ENCODE assay signal across 33 cellular contexts in genomic region chr2:26010943-26011342, GRCh38. TPM values are rescaled to one million over a fixed set of nuclear protein-coding genes. Genes with fewer than 3 reads are reported as not detected.
A peak's percentile ranks its signal among the peaks of the same experiment; 100 is the strongest.
DNase-seq lines count a peak whose midpoint lies in the region; ATAC-seq and TF ChIP-seq lines count a peak whose summit lies in the region.
"Had no signal": no experiment of that assay in that cellular context is flagged by ENCODE, and none has a peak within 500 bp of the region (broad histone marks: within the 10 kb centered on the region; RNA-seq: fewer than 3 reads in every experiment).

No MANE protein-coding gene starts in this region.

- H3K36me3 Mint-ChIP-seq in GM23338 (ENCODE audit: low read depth) = no peaks in the 10 kb centered on the region
- no peaks in the 10 kb centered on the region for H3K36me3 Mint-ChIP-seq in neural progenitor cell
- H3K36me3 Mint-ChIP-seq: activated naive CD4-positive, alpha-beta T cell treated with anti-CD3 and anti-CD28 coated beads, Interleukin-2, amount 10 ng/mL, durations not matched to agents 7 days and 5 days; natural killer cell treated with Interleukin-12 subunit alpha and Interleukin-12 subunit beta and Interleukin-15 and Interleukin-18, amount 100 ng/mL, for 72 hours had no signal

- H3K27ac Mint-ChIP-seq in GM23338 (no peak overlapping the region), neural progenitor cell (no peak overlapping the region)
- H3K27ac Mint-ChIP-seq: activated CD4-positive, alpha-beta T cell treated with anti-CD3 and anti-CD28 coated beads for 36 hours; activated CD8-positive, alpha-beta T cell treated with anti-CD3 and anti-CD28 coated beads for 36 hours; activated naive CD4-positive, alpha-beta T cell treated with anti-CD3 and anti-CD28 coated beads, Interleukin-2, amount 10 ng/mL, durations not matched to agents 7 days and 5 days; B cell; CD8-positive, alpha-beta memory T cell; natural killer cell treated with Interleukin-12 subunit alpha and Interleukin-12 subunit beta and Interleukin-15 and Interleukin-18, amount 100 ng/mL, for 72 hours had no signal

- ATAC-seq in GM23338 = no peak
- ATAC-seq in RWPE2 (ENCODE audit: low read depth) = no peak
- ATAC-seq: activated CD4-positive, alpha-beta T cell treated with anti-CD3 and anti-CD28 coated beads for 36 hours; activated CD8-positive, alpha-beta T cell treated with anti-CD3 and anti-CD28 coated beads for 36 hours; gastroesophageal sphincter; left cardiac atrium; mucosa of descending colon; natural killer cell treated with Interleukin-12 subunit alpha and Interleukin-12 subunit beta and Interleukin-15 and Interleukin-18, amount 100 ng/mL, for 72 hours had no signal

- peaks cover 2% of the 10 kb centered on the region for H3K27me3 Mint-ChIP-seq in GM23338 (ENCODE audit: insufficient read depth, low read depth, poor library complexity)
- H3K27me3 Mint-ChIP-seq in neural progenitor cell (ENCODE audit: insufficient read depth, low read depth) = peaks cover 4% of the 10 kb centered on the region
- H3K27me3 Mint-ChIP-seq: activated CD4-positive, alpha-beta T cell treated with anti-CD3 and anti-CD28 coated beads for 36 hours; activated CD8-positive, alpha-beta T cell treated with anti-CD3 and anti-CD28 coated beads for 36 hours; B cell; natural killer cell treated with Interleukin-12 subunit alpha and Interleukin-12 subunit beta and Interleukin-15 and Interleukin-18, amount 100 ng/mL, for 72 hours had no signal

- H3F3A ChIP-seq in GM23338 (replicated peaks; ENCODE audit: low read depth) = no peaks in the 10 kb centered on the region; the same call in 1 of the 2 replicates
- peaks cover 24% of the 10 kb centered on the region for H3F3A ChIP-seq in neural progenitor cell (ENCODE audit: low read depth)

- H3K27me3 ChIP-seq in GM23338 (ENCODE audit: insufficient read depth) (no peaks in the 10 kb centered on the region), RWPE2 (ENCODE audit: insufficient read depth, poor library complexity, severe bottlenecking) (no peaks in the 10 kb centered on the region), neural progenitor cell (no peaks in the 10 kb centered on the region)
- H3K27me3 ChIP-seq: body of pancreas, gastroesophageal sphincter, SJCRH30 had no signal

- DNase-seq in GM23338 (ENCODE audit: low spot score) (no peak), RWPE2 (ENCODE audit: low spot score) (no peak), neural progenitor cell (ENCODE audit: low spot score) (no peak), T-helper 9 cell (no peak), AG08395 (ENCODE audit: low spot score) (no peak), NCI-H1436 (lab: John Stamatoyannopoulos, UW) (no peak), erythroblast (lab: John Stamatoyannopoulos, UW) (no peak)
- DNase-seq: activated CD4-positive, alpha-beta T cell treated with anti-CD3 and anti-CD28 coated beads for 36 hours; activated CD8-positive, alpha-beta memory T cell treated with anti-CD3 and anti-CD28 coated beads, Interleukin-2, amount 50 U/mL, for 48 hours; activated CD8-positive, alpha-beta T cell treated with anti-CD3 and anti-CD28 coated beads for 36 hours; activated naive CD4-positive, alpha-beta T cell treated with anti-CD3 and anti-CD28 coated beads, Interleukin-2, amount 10 ng/mL, durations not matched to agents 7 days and 5 days; CD8-positive, alpha-beta memory T cell; dermis blood vessel endothelial cell; DMS153; GM23248; hippocampal formation; left cardiac atrium; mammary epithelial cell; mucosa of descending colon; MV-4-11; NCI-H1436 treated with DMSO at 0.1 percent for 48 hours; NCI-H2081 treated with DMSO at 0.1 percent for 48 hours; NCI-H2227 treated with DMSO at 0.1 percent for 48 hours; NCI-H526; SJCRH30; small intestine; stimulated activated naive CD4-positive, alpha-beta T cell; SW 1271 had no signal

- H3K9me2 ChIP-seq in GM23338 (ENCODE audit: insufficient read depth) = 0 out of 2 replicates have a peak, but pooled peaks cover 2% of the 10 kb centered on the region

- peaks cover 4% of the 10 kb centered on the region; the same call in 2 of the 3 replicates for H3K9me3 Mint-ChIP-seq in GM23338
- H3K9me3 Mint-ChIP-seq in neural progenitor cell = peaks cover 4% of the 10 kb centered on the region
- H3K9me3 Mint-ChIP-seq: activated CD8-positive, alpha-beta T cell treated with anti-CD3 and anti-CD28 coated beads for 36 hours; natural killer cell treated with Interleukin-12 subunit alpha and Interleukin-12 subunit beta and Interleukin-15 and Interleukin-18, amount 100 ng/mL, for 72 hours had no signal

- H3K4me1 ChIP-seq in GM23338 (ENCODE audit: insufficient read depth) = peaks cover 9% of the 10 kb centered on the region
- peaks cover 41% of the 10 kb centered on the region for H3K4me1 ChIP-seq in RWPE2 (ENCODE audit: insufficient read depth, poor library complexity, severe bottlenecking)
- peaks cover 20% of the 10 kb centered on the region for H3K4me1 ChIP-seq in neural progenitor cell
- H3K4me1 ChIP-seq: gastroesophageal sphincter had no signal

- no peak overlapping the region for H3K4me3 Mint-ChIP-seq in GM23338
- no peak overlapping the region for H3K4me3 Mint-ChIP-seq in neural progenitor cell
- H3K4me3 Mint-ChIP-seq: activated CD4-positive, alpha-beta T cell treated with anti-CD3 and anti-CD28 coated beads for 36 hours; activated CD8-positive, alpha-beta T cell treated with anti-CD3 and anti-CD28 coated beads for 36 hours; activated naive CD4-positive, alpha-beta T cell treated with anti-CD3 and anti-CD28 coated beads, Interleukin-2, amount 10 ng/mL, durations not matched to agents 7 days and 5 days; B cell; CD8-positive, alpha-beta memory T cell; natural killer cell treated with Interleukin-12 subunit alpha and Interleukin-12 subunit beta and Interleukin-15 and Interleukin-18, amount 100 ng/mL, for 72 hours had no signal

- H3K27ac ChIP-seq in 22Rv1 (peak overlapping the region; percentile 96), GM23338 (ENCODE audit: low read depth) (no peak overlapping the region), RWPE2 (ENCODE audit: poor library complexity, severe bottlenecking) (peak overlapping the region; percentile 92), neural progenitor cell (no peak overlapping the region)
- H3K27ac ChIP-seq: gastroesophageal sphincter, GM23248, SJCRH30 had no signal

- H3K4me2 ChIP-seq in GM23338 (no peak overlapping the region), neural progenitor cell (peak overlapping the region; percentile 65)

- H3K9ac ChIP-seq in neural progenitor cell = no peak overlapping the region
- H3K9ac ChIP-seq: GM23248 had no signal

- H3K36me3 ChIP-seq in GM23338 (ENCODE audit: insufficient read depth) (no peaks in the 10 kb centered on the region), RWPE2 (ENCODE audit: low read depth) (no peaks in the 10 kb centered on the region), neural progenitor cell (no peaks in the 10 kb centered on the region)
- H3K36me3 ChIP-seq: gastroesophageal sphincter, SJCRH30 had no signal

- no peak overlapping the region for H3K4me3 ChIP-seq in GM23338
- H3K4me3 ChIP-seq in RWPE2 (ENCODE audit: severe bottlenecking) = no peak overlapping the region
- no peak overlapping the region for H3K4me3 ChIP-seq in neural progenitor cell
- H3K4me3 ChIP-seq: body of pancreas, gastroesophageal sphincter, GM23248, mucosa of descending colon, SJCRH30 had no signal

- H3K79me2 ChIP-seq in GM23338 (replicated peaks; ENCODE audit: insufficient read depth) = no peaks in the 10 kb centered on the region
- no peaks in the 10 kb centered on the region for H3K79me2 ChIP-seq in neural progenitor cell (ENCODE audit: low read depth)

- H4K20me1 ChIP-seq in GM23338 (replicated peaks; ENCODE audit: insufficient read depth) = no peaks in the 10 kb centered on the region
- peaks cover 7% of the 10 kb centered on the region for H4K20me1 ChIP-seq in neural progenitor cell (ENCODE audit: low read depth)

- TF ChIP-seq CTCF in 22Rv1 (IDR thresholded peaks at IDR 0.05) = no peak
- peak in 1 of 2 experiments; percentile 21; a peak in 1 of 4 replicates for TF ChIP-seq CTCF in GM23338 (conservative IDR thresholded peaks at IDR 0.05; ENCODE audit: low read depth in 2 of 2)
- TF ChIP-seq CTCF in RWPE2 (IDR thresholded peaks at IDR 0.05; ENCODE audit: poor library complexity, severe bottlenecking) = no peak
- TF ChIP-seq CTCF in neural progenitor cell (IDR thresholded peaks at IDR 0.05) = no peak

- H3K4me1 Mint-ChIP-seq in GM23338 (peaks cover 12% of the 10 kb centered on the region), neural progenitor cell (peaks cover 21% of the 10 kb centered on the region)
- H3K4me1 Mint-ChIP-seq: activated CD4-positive, alpha-beta T cell treated with anti-CD3 and anti-CD28 coated beads for 36 hours; B cell; CD8-positive, alpha-beta memory T cell had no signal

- TF ChIP-seq POLR2A in erythroblast (IDR thresholded peaks at IDR 0.05; ENCODE audit: low read length) = no peak

- H2AFZ ChIP-seq in GM23338 (0 out of 2 replicates have a peak overlapping the region, but pooled peaks have one; percentile 93), neural progenitor cell (replicated peaks) (no peak overlapping the region)
- H2AFZ ChIP-seq: GM23248 had no signal

- no peaks in the 10 kb centered on the region for H3K9me3 ChIP-seq in RWPE2 (ENCODE audit: severe bottlenecking)
- H3K9me3 ChIP-seq in neural progenitor cell (ENCODE audit: low read depth) = no peaks in the 10 kb centered on the region
- H3K9me3 ChIP-seq: body of pancreas, gastroesophageal sphincter, mucosa of descending colon had no signal

TF ChIP-seq in GM23338, 12 proteins besides CTCF, POLR2A, EP300 and RAD21 (continues in another document):
- TF ChIP-seq ETS1 (IDR thresholded peaks at IDR 0.05) = no peak
- TF ChIP-seq EZH2 (IDR thresholded peaks at IDR 0.05; ENCODE audit: low read depth, unreplicated experiment) = no peak
- no peak for TF ChIP-seq ZNF114 (CRISPR knock-in tag; IDR thresholded peaks at IDR 0.05)
- no peak for TF ChIP-seq JUNB (IDR thresholded peaks at IDR 0.05; ENCODE audit: unreplicated experiment)
- TF ChIP-seq NANOG (IDR thresholded peaks at IDR 0.05; ENCODE audit: borderline replicate concordance) = no peak

RNA-seq across cellular contexts. Expression of gene RAB10, which starts 22.9 kb away (rescaled TPM):
- total RNA-seq in GM23338 (2014; rRNA removed; shearing (Covaris generic)) = 102 and 116 TPM in 2 replicates
- polyA plus RNA-seq in GM23338 (2016; fragmentation: Nextera tagmentation; extraction: Ambion mirVana) = 119 and 143 TPM in 2 replicates
- 123 and 238 TPM in 2 replicates for total RNA-seq in neural progenitor cell (ENCODE audit: low replicate concordance)

RNA-seq across cellular contexts. Expression of gene KIF3C, which starts 28.6 kb away (rescaled TPM):
- 34.6 and 40.0 TPM in 2 replicates for total RNA-seq in GM23338 (2014; rRNA removed; shearing (Covaris generic))
- 14.9 and 16.7 TPM in 2 replicates for polyA plus RNA-seq in GM23338 (2016; fragmentation: Nextera tagmentation; extraction: Ambion mirVana)
- 13.2 and 25.9 TPM in 2 replicates for total RNA-seq in neural progenitor cell (ENCODE audit: low replicate concordance)

Comparison
In these comparisons a context has a peak if more than half of its experiments do, and no peak if none do; other contexts are left out.
1. H3K27ac ChIP-seq: peak in 22Rv1 (single experiment) and RWPE2 (single experiment); none in GM23338 (single experiment) and neural progenitor cell (single experiment).